ENCODE assay signal across 1 cellular context in genomic region chr2:38945931-38946330, GRCh38.
TF ChIP-seq lines count a peak whose summit lies in the region.

No MANE protein-coding gene starts in this region.

TF ChIP-seq in K562, 482 proteins besides CTCF, POLR2A, EP300 and RAD21 (continued from another document and continues in another):
- TF ChIP-seq SMARCA5 (IDR thresholded peaks at IDR 0.05) (no peak), ILF3 (IDR thresholded peaks at IDR 0.05; ENCODE audit: borderline replicate concordance) (no peak), MTA2 (IDR thresholded peaks at IDR 0.05; ENCODE audit: low read depth) (peak; percentile 54; the same call in 1 of the 2 replicates), KLF10 (CRISPR knock-in tag; IDR thresholded peaks at IDR 0.05) (no peak), CBFA2T3 (IDR thresholded peaks at IDR 0.05) (peak; percentile 85), ZNF133 (CRISPR knock-in tag; IDR thresholded peaks at IDR 0.05) (no peak), ZNF592 (IDR thresholded peaks at IDR 0.05) (no peak), NR2C2 (CRISPR knock-in tag; IDR thresholded peaks at IDR 0.05) (no peak), NR2C2 (tag; IDR thresholded peaks at IDR 0.05) (peak; percentile 56; the same call in 1 of the 2 replicates), FOS (IDR thresholded peaks at IDR 0.05; ENCODE audit: extremely low read depth, insufficient read length) (no peak), NR2C1 (IDR thresholded peaks at IDR 0.05) (peak; percentile 64; the same call in 1 of the 2 replicates), NR2C1 (tag; IDR thresholded peaks at IDR 0.05) (peak; percentile 65; the same call in 1 of the 2 replicates), YBX1 (IDR thresholded peaks at IDR 0.05) (no peak), CEBPZ (IDR thresholded peaks at IDR 0.05; ENCODE audit: borderline replicate concordance, low read depth, low read length) (no peak), POLR2G (IDR thresholded peaks at IDR 0.05; ENCODE audit: low read depth, low read length) (no peak), CSDE1 (IDR thresholded peaks at IDR 0.05) (no peak), CBFA2T2 (conservative IDR thresholded peaks at IDR 0.05) (peak; percentile 77), ZNF77 (CRISPR knock-in tag; IDR thresholded peaks at IDR 0.05) (no peak), FOSL1 (tag; conservative IDR thresholded peaks at IDR 0.05) (peak; percentile 29; the same call in 1 of the 2 replicates), POLR3G (IDR thresholded peaks at IDR 0.05; ENCODE audit: extremely low read depth, insufficient read length, insufficient replicate concordance) (no peak), SMAD3 (CRISPR knock-in tag; conservative IDR thresholded peaks at IDR 0.05) (no peak), TRIM24 (IDR thresholded peaks at IDR 0.05) (peak in 1 of 2 experiments; percentile 30; a peak in 1 of 4 replicates), ZBTB40 (IDR thresholded peaks at IDR 0.05) (no peak), ZBTB40 (CRISPR knock-in tag; IDR thresholded peaks at IDR 0.05) (no peak), EP400 (IDR thresholded peaks at IDR 0.05) (no peak), ZNF324 (CRISPR knock-in tag; IDR thresholded peaks at IDR 0.05) (no peak), ELK1 (CRISPR knock-in tag; IDR thresholded peaks at IDR 0.05) (no peak), ZNF134 (CRISPR knock-in tag; conservative IDR thresholded peaks at IDR 0.05) (no peak), RBM25 (IDR thresholded peaks at IDR 0.05; ENCODE audit: low read depth, low read length, severe bottlenecking) (no peak), TCF3 (CRISPR knock-in tag; IDR thresholded peaks at IDR 0.05) (peak; percentile 78)
- TF ChIP-seq, protein P1, sequence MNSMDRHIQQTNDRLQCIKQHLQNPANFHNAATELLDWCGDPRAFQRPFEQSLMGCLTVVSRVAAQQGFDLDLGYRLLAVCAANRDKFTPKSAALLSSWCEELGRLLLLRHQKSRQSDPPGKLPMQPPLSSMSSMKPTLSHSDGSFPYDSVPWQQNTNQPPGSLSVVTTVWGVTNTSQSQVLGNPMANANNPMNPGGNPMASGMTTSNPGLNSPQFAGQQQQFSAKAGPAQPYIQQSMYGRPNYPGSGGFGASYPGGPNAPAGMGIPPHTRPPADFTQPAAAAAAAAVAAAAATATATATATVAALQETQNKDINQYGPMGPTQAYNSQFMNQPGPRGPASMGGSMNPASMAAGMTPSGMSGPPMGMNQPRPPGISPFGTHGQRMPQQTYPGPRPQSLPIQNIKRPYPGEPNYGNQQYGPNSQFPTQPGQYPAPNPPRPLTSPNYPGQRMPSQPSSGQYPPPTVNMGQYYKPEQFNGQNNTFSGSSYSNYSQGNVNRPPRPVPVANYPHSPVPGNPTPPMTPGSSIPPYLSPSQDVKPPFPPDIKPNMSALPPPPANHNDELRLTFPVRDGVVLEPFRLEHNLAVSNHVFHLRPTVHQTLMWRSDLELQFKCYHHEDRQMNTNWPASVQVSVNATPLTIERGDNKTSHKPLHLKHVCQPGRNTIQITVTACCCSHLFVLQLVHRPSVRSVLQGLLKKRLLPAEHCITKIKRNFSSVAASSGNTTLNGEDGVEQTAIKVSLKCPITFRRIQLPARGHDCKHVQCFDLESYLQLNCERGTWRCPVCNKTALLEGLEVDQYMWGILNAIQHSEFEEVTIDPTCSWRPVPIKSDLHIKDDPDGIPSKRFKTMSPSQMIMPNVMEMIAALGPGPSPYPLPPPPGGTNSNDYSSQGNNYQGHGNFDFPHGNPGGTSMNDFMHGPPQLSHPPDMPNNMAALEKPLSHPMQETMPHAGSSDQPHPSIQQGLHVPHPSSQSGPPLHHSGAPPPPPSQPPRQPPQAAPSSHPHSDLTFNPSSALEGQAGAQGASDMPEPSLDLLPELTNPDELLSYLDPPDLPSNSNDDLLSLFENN (IDR thresholded peaks at IDR 0.05; ENCODE audit: low read depth in 2 of 2, low read length in 2 of 2), result 0 out of 4 replicates have a peak, but pooled peaks of 1 of the 2 experiments have one; percentile 42
- TF ChIP-seq, protein P2, sequence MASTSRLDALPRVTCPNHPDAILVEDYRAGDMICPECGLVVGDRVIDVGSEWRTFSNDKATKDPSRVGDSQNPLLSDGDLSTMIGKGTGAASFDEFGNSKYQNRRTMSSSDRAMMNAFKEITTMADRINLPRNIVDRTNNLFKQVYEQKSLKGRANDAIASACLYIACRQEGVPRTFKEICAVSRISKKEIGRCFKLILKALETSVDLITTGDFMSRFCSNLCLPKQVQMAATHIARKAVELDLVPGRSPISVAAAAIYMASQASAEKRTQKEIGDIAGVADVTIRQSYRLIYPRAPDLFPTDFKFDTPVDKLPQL (IDR thresholded peaks at IDR 0.05; ENCODE audit: extremely low read depth, insufficient read length), result no peak
- TF ChIP-seq, protein P3, sequence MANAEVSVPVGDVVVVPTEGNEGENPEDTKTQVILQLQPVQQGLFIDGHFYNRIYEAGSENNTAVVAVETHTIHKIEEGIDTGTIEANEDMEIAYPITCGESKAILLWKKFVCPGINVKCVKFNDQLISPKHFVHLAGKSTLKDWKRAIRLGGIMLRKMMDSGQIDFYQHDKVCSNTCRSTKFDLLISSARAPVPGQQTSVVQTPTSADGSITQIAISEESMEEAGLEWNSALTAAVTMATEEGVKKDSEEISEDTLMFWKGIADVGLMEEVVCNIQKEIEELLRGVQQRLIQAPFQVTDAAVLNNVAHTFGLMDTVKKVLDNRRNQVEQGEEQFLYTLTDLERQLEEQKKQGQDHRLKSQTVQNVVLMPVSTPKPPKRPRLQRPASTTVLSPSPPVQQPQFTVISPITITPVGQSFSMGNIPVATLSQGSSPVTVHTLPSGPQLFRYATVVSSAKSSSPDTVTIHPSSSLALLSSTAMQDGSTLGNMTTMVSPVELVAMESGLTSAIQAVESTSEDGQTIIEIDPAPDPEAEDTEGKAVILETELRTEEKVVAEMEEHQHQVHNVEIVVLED (CRISPR knock-in tag; IDR thresholded peaks at IDR 0.05), result no peak
